In genomic region chr4:6959261-6959660, GRCh38 we compare ENCODE assay signal across 1 cellular context.
TF ChIP-seq lines count a peak whose summit lies in the region.

No MANE protein-coding gene starts in this region.

TF ChIP-seq in WTC11, 78 proteins besides CTCF, POLR2A, EP300 and RAD21 (continued from another document):
- no peak for TF ChIP-seq E2F5 (CRISPR knock-in tag; IDR thresholded peaks at IDR 0.05)
- TF ChIP-seq GABPB1 (CRISPR knock-in tag; IDR thresholded peaks at IDR 0.05) = no peak
- no peak for TF ChIP-seq MYBL2 (CRISPR knock-in tag; IDR thresholded peaks at IDR 0.05)
- TF ChIP-seq FOXJ3 (CRISPR knock-in tag; IDR thresholded peaks at IDR 0.05; ENCODE audit: borderline replicate concordance) = no peak
